8 cellular contexts compared by ENCODE assay signal in genomic region chr1:193058529-193059281, GRCh38. TPM values are rescaled to one million over a fixed set of nuclear protein-coding genes. Genes with fewer than 3 reads are reported as not detected.
DNase-seq lines count a peak whose midpoint lies in the region; ATAC-seq and TF ChIP-seq lines count a peak whose summit lies in the region.

No MANE protein-coding gene starts in this region.

- H3K4me1 ChIP-seq in mesodermal cell (ENCODE audit: control insufficient read depth, insufficient read depth, low read length, poor library complexity, severe bottlenecking): peaks cover 6% of the 10 kb centered on the region

- DNase-seq in NOMO-1 (lab: John Stamatoyannopoulos, UW; ENCODE audit: unreplicated experiment in 2 of 2): peak; percentile 40 to 80
- DNase-seq in NOMO-1 treated with dmso at 0.1 percent for 144 hours (lab: John Stamatoyannopoulos, UW; ENCODE audit: unreplicated experiment): no peak
- peak; percentile 41 for DNase-seq in NCI-H345 (lab: John Stamatoyannopoulos, UW)
- DNase-seq in activated CD4-positive, alpha-beta T cell treated with anti-CD3 and anti-CD28 coated beads for 48 hours: peak; percentile 81
- peak in 7 of 10 donors; percentile 4 to 44 (median 28) for DNase-seq in dorsolateral prefrontal cortex
- DNase-seq in stimulated activated CD8-positive, alpha-beta memory T cell treated with anti-CD3 and anti-CD28 coated beads, Interleukin-4, amount 100 ng/mL, for 48 hours: peak; percentile 76

- TF ChIP-seq CTCF in dorsolateral prefrontal cortex (IDR thresholded peaks at IDR 0.05 in 54 of 56, conservative IDR thresholded peaks at IDR 0.05 in 2 of 56; ENCODE audit: low read depth in 1 of 56, partially characterized antibody in 56 of 56): no peak

- no peaks in the 10 kb centered on the region for H3K27me3 ChIP-seq in dorsolateral prefrontal cortex

- intact Hi-C loops in dorsolateral prefrontal cortex (cut with DNase I): loop anchor here (1.0 to 5.0 kb wide), 4 partner anchors 46 to 64 kb away; partner anchors contain the start of genes GLRX2 (in 2 of the 2) and CDC73 (in 1 of the 2)

- H3K36me3 ChIP-seq in mesodermal cell (ENCODE audit: control insufficient read depth, insufficient read depth, low read length): peaks cover 10% of the 10 kb centered on the region

- H3K4me3 ChIP-seq in dorsolateral prefrontal cortex (peak overlapping the region; percentile 55 to 97 (median 88)), mesodermal cell (ENCODE audit: extremely low read depth, insufficient read depth, low read length, poor library complexity, severe bottlenecking) (peak overlapping the region; percentile 91)

- peak overlapping the region in 58 of 59 donors; percentile 18 to 99 (median 95) for H3K27ac ChIP-seq in dorsolateral prefrontal cortex
- H3K27ac ChIP-seq in mesodermal cell (ENCODE audit: low read depth, low read length, severe bottlenecking): peak overlapping the region; percentile 97

- no peaks in the 10 kb centered on the region for H3K9me3 ChIP-seq in mesodermal cell (ENCODE audit: control insufficient read depth, low read length)

- ATAC-seq in HG02884 (IDR thresholded peaks at IDR 0.05; ENCODE audit: unreplicated experiment): peak; percentile 48

- WGBS in mesodermal cell (ENCODE audit: insufficient coverage in 2 of 2), 2 experiments: 2% methylated on average over 36 to 37 of the region's 37 CpGs

RNA-seq across cellular contexts. Expression of gene UCHL5, which starts 0.5 kb away (rescaled TPM):
- 10 to 100 TPM; 23.2 to 70.9 (median 51.2) TPM for total RNA-seq in dorsolateral prefrontal cortex
- 28.3 TPM for polyA plus RNA-seq in mesodermal cell (2013, experiment 1 of 2)
- polyA plus RNA-seq in mesodermal cell (2013, experiment 2 of 2): 35.9 TPM

RNA-seq across cellular contexts. Expression of gene RO60, which starts 0.7 kb away (rescaled TPM):
- total RNA-seq in dorsolateral prefrontal cortex: 100 to 1,000 TPM in 9 of 120 experiments, 10 to 100 TPM in 111; 58.5 to 126 (median 77.6) TPM
- polyA plus RNA-seq in mesodermal cell (2013, experiment 1 of 2): 42.4 TPM
- polyA plus RNA-seq in mesodermal cell (2013, experiment 2 of 2): 53.9 TPM

RNA-seq across cellular contexts. Expression of gene GLRX2, which starts 46.5 kb away (rescaled TPM):
- 10 to 100 TPM; 14.2 to 51.8 (median 35.5) TPM for total RNA-seq in dorsolateral prefrontal cortex
- 12.3 TPM for polyA plus RNA-seq in mesodermal cell (2013, experiment 1 of 2)
- polyA plus RNA-seq in mesodermal cell (2013, experiment 2 of 2): 16.1 TPM
